In genomic region chr15:80996247-80996646, GRCh38 we compare ENCODE assay signal across 8 cellular contexts. TPM values are rescaled to one million over a fixed set of nuclear protein-coding genes. Genes with fewer than 3 reads are reported as not detected.
DNase-seq lines count a peak whose midpoint lies in the region; ATAC-seq and TF ChIP-seq lines count a peak whose summit lies in the region.
"Had no signal": no experiment of that assay in that cellular context is flagged by ENCODE, and none has a peak within 500 bp of the region (broad histone marks: within the 10 kb centered on the region; RNA-seq: fewer than 3 reads in every experiment).

No MANE protein-coding gene starts in this region.

- no peak overlapping the region for H4K8ac ChIP-seq in IMR-90 (ENCODE audit: low read depth in 2 of 2, low read length in 2 of 2)
- H4K8ac ChIP-seq in mesendoderm (ENCODE audit: low read depth, low read length) = no peak overlapping the region

- TF ChIP-seq CTCF in IMR-90 (conservative IDR thresholded peaks at IDR 0.05; ENCODE audit: low read depth, low read length) (peak; percentile 28; the same call in 1 of the 2 replicates), adrenal gland (IDR thresholded peaks at IDR 0.05) (peak in 5 of 6 experiments; percentile 26 to 44 (median 43))

- ATAC-seq in IMR-90 (ENCODE audit: low read depth) (no peak), HG03354 (IDR thresholded peaks at IDR 0.05; ENCODE audit: poor library complexity, severe bottlenecking, unreplicated experiment) (no peak)

- H3K9me3 ChIP-seq in IMR-90 (ENCODE audit: control insufficient read depth, insufficient read depth, low read length) (no peaks in the 10 kb centered on the region), adrenal gland (replicated peaks in 1 of 3) (no peaks in the 10 kb centered on the region)

- DNase-seq in GDM1 (lab: John Stamatoyannopoulos, UW) (peak; percentile 44), IMR-90 (no peak), adrenal gland (no peak), mesendoderm (peak; percentile 72), posterior cingulate gyrus (no peak)
- no peak for DNase-seq in stimulated activated CD4-positive, alpha-beta T cell treated with anti-CD3 and anti-CD28 coated beads, Interleukin-4, amount 100 ng/mL, for 4 hours
- DNase-seq: stimulated activated CD4-positive, alpha-beta T cell treated with anti-CD3 and anti-CD28 coated beads, Interleukin-4, amount 100 ng/mL, for 24 hours had no signal

- WGBS in IMR-90 (ENCODE audit: extremely low coverage in 2 of 2, insufficient read length in 1 of 2), 2 experiments = no CpG with 5 or more reads among the region's 1 CpG
- WGBS in adrenal gland, 4 donors = 98 to 100% (median 100%) methylated on average over 1 of the region's 1 CpG
- WGBS in mesendoderm (ENCODE audit: extremely low coverage, insufficient coverage, low lambda C conversion rate) = no CpG with 5 or more reads among the region's 1 CpG

- intact Hi-C loops in IMR-90 (cut with micrococcal nuclease) = no loop called here
- intact Hi-C loops in adrenal gland (cut with DNase I) = loop anchor here (10.0 kb wide), 2 partner anchors 109 to 319 kb away; no protein-coding TSS in a partner anchor
- intact Hi-C loops in posterior cingulate gyrus (cut with DNase I) = loop anchor here (5.0 kb wide), 1 partner anchor 111 kb away; no protein-coding TSS in a partner anchor

- no peak overlapping the region for H2BK120ac ChIP-seq in IMR-90 (ENCODE audit: low read depth, low read length)
- no peak overlapping the region for H2BK120ac ChIP-seq in mesendoderm (ENCODE audit: low read depth, low read length)

- H2AFZ ChIP-seq in IMR-90 (replicated peaks; ENCODE audit: low read length, poor library complexity) = no peak overlapping the region

- no peak for TF ChIP-seq POLR2A in IMR-90 (IDR thresholded peaks at IDR 0.05; ENCODE audit: low read depth, low read length)
- no peak for TF ChIP-seq POLR2A in adrenal gland (IDR thresholded peaks at IDR 0.05)

- no peak overlapping the region for H3K4me3 ChIP-seq in IMR-90 (ENCODE audit: insufficient read depth, low read depth, low read length)
- no peak overlapping the region for H3K4me3 ChIP-seq in adrenal gland
- no peak overlapping the region for H3K4me3 ChIP-seq in mesendoderm (ENCODE audit: low read length)

- no TSS peak for BruUV-seq in IMR-90 (replicated peaks; lab: Mats Ljungman, UMichigan)

- no peak overlapping the region for H2AK9ac ChIP-seq in IMR-90 (replicated peaks; ENCODE audit: low read depth, low read length, poor library complexity)

- H3K9me1 ChIP-seq in IMR-90 (ENCODE audit: insufficient read depth, low read length) = peaks cover 6% of the 10 kb centered on the region; the same call in 1 of the 2 replicates

- H2BK5ac ChIP-seq in IMR-90 (ENCODE audit: low read depth, low read length, poor library complexity, severe bottlenecking) (no peak overlapping the region), mesendoderm (ENCODE audit: low read length) (no peak overlapping the region)

- no peak overlapping the region for H3K9ac ChIP-seq in IMR-90 (ENCODE audit: low read depth, low read length)
- no peak overlapping the region for H3K9ac ChIP-seq in mesendoderm (ENCODE audit: low read length)

- H3K79me1 ChIP-seq in IMR-90 (ENCODE audit: low read depth in 1 of 2, low read length in 2 of 2) (peaks cover 10 to 13% of the 10 kb centered on the region in 2 experiments), mesendoderm (ENCODE audit: low read length) (no peaks in the 10 kb centered on the region)

- dilution Hi-C loops in IMR-90 (cut with HindIII; ENCODE audit: low sequenced_read_pairs, unreplicated experiment) = no loop called here

- H4K5ac ChIP-seq in IMR-90 (ENCODE audit: low read depth, low read length) (no peak overlapping the region), mesendoderm (ENCODE audit: low read length) (no peak overlapping the region)

- no peak overlapping the region for H2BK15ac ChIP-seq in IMR-90 (ENCODE audit: low read depth, low read length)
- no peak overlapping the region for H2BK15ac ChIP-seq in mesendoderm (replicated peaks; ENCODE audit: low read depth)

- peak; percentile 22; the same call in 1 of the 2 replicates for TF ChIP-seq RAD21 in IMR-90 (IDR thresholded peaks at IDR 0.05; ENCODE audit: low read length)

- no peaks in the 10 kb centered on the region for H3K27me3 ChIP-seq in IMR-90 (ENCODE audit: control insufficient read depth, insufficient read depth, low read length)
- no peaks in the 10 kb centered on the region for H3K27me3 ChIP-seq in adrenal gland
- no peaks in the 10 kb centered on the region for H3K27me3 ChIP-seq in mesendoderm (ENCODE audit: insufficient read depth, low read length, poor library complexity)

- H3K14ac ChIP-seq in IMR-90 (replicated peaks; ENCODE audit: low read depth, low read length) = no peak overlapping the region

- H3K56ac ChIP-seq in IMR-90 (ENCODE audit: extremely low read depth, insufficient read depth, low read length) (no peak overlapping the region), mesendoderm (ENCODE audit: low read length) (no peak overlapping the region)

- POLR2A ChIA-PET in IMR-90 (lab: Charles Lee; ENCODE audit: unreplicated experiment) = no interaction called here

- no peaks in the 10 kb centered on the region; the same call in 1 of the 2 replicates for H3K4me1 ChIP-seq in IMR-90 (ENCODE audit: control insufficient read depth, insufficient read depth, low read length)
- peaks cover 0 to 9% of the 10 kb centered on the region in 2 donors for H3K4me1 ChIP-seq in adrenal gland (replicated peaks in 1 of 2)
- no peaks in the 10 kb centered on the region for H3K4me1 ChIP-seq in mesendoderm (ENCODE audit: control insufficient read depth, low read depth, low read length)

- H4K91ac ChIP-seq in IMR-90 (ENCODE audit: insufficient read depth, low read depth, low read length) = no peak overlapping the region

- H3K23ac ChIP-seq in IMR-90 (ENCODE audit: low read depth, low read length) (no peak overlapping the region), mesendoderm (ENCODE audit: low read length) (no peak overlapping the region)

- H3K4ac ChIP-seq in IMR-90 (ENCODE audit: low read depth, low read length) = no peak overlapping the region
- H3K4ac ChIP-seq in mesendoderm (ENCODE audit: low read depth, low read length) = no peak overlapping the region

- CTCF ChIA-PET in IMR-90 (lab: Yijun Ruan, JAX) = no interaction called here

- no peak overlapping the region for H2BK20ac ChIP-seq in IMR-90 (ENCODE audit: low read depth, low read length)

- H3K4me2 ChIP-seq in IMR-90 (ENCODE audit: low read depth, low read length) = no peak overlapping the region
- no peak overlapping the region for H3K4me2 ChIP-seq in mesendoderm (ENCODE audit: low read length)

- in situ Hi-C loops in IMR-90 (cut with MboI; ENCODE audit: low sequenced_read_pairs) = loop anchor here (10.0 kb wide), 1 partner anchor 269 kb away; no protein-coding TSS in a partner anchor

- H3K18ac ChIP-seq in IMR-90 (ENCODE audit: low read depth, low read length) = no peak overlapping the region
- H3K18ac ChIP-seq in mesendoderm (ENCODE audit: low read length) = no peak overlapping the region

- H4K20me1 ChIP-seq in IMR-90 (ENCODE audit: insufficient read depth, low read length) = no peaks in the 10 kb centered on the region

- H3K27ac ChIP-seq in IMR-90 (ENCODE audit: insufficient read depth, low read length) (no peak overlapping the region), adrenal gland (no peak overlapping the region), mesendoderm (ENCODE audit: low read depth, low read length) (no peak overlapping the region)

- H2AK5ac ChIP-seq in IMR-90 (ENCODE audit: low read depth, low read length) = no peak overlapping the region
- no peak overlapping the region for H2AK5ac ChIP-seq in mesendoderm (ENCODE audit: low read length)

- H3K36me3 ChIP-seq in IMR-90 (ENCODE audit: control insufficient read depth, insufficient read depth, low read length) = no peaks in the 10 kb centered on the region
- no peaks in the 10 kb centered on the region for H3K36me3 ChIP-seq in adrenal gland (replicated peaks in 1 of 2)
- H3K36me3 ChIP-seq in mesendoderm (ENCODE audit: control insufficient read depth, insufficient read depth, low read length) = no peaks in the 10 kb centered on the region

- H3K79me2 ChIP-seq in mesendoderm (ENCODE audit: control insufficient read depth, insufficient read depth, low read length) = no peaks in the 10 kb centered on the region

TF ChIP-seq in IMR-90, 13 proteins besides CTCF, POLR2A, EP300 and RAD21 (continues in another document):
- TF ChIP-seq RCOR1 (IDR thresholded peaks at IDR 0.05; ENCODE audit: insufficient replicate concordance, low read length) = no peak
- no peak for TF ChIP-seq CHD1 (IDR thresholded peaks at IDR 0.05; ENCODE audit: low read depth, low read length)
- no peak for TF ChIP-seq FOS (IDR thresholded peaks at IDR 0.05; ENCODE audit: low read depth, low read length)
- TF ChIP-seq, protein P1, sequence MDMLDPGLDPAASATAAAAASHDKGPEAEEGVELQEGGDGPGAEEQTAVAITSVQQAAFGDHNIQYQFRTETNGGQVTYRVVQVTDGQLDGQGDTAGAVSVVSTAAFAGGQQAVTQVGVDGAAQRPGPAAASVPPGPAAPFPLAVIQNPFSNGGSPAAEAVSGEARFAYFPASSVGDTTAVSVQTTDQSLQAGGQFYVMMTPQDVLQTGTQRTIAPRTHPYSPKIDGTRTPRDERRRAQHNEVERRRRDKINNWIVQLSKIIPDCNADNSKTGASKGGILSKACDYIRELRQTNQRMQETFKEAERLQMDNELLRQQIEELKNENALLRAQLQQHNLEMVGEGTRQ (IDR thresholded peaks at IDR 0.05; ENCODE audit: low read depth, low read length) = no peak
- TF ChIP-seq MXI1 (IDR thresholded peaks at IDR 0.05; ENCODE audit: borderline replicate concordance, low read depth, low read length) = no peak
- no peak for TF ChIP-seq MAFK (IDR thresholded peaks at IDR 0.05; ENCODE audit: low read depth, low read length)

RNA-seq across cellular contexts. Expression of gene TLNRD1, which starts 4.5 kb away (rescaled TPM):
- total RNA-seq in IMR-90 (2012; rRNA removed) (2.2 and 2.8 TPM in 2 replicates), adrenal gland (10 to 100 TPM; 17.4 to 30.8 (median 22.4) TPM)
- polyA plus RNA-seq in IMR-90 (2012; rRNA removed) (6.8 and 9.5 TPM in 2 replicates), adrenal gland (10 to 100 TPM in 1 of 3 donors, 1 to 10 TPM in 2; 4.3 to 11.4 (median 5.0) TPM)
- 4.7 and 12.7 TPM in 2 replicates for polyA plus RNA-seq in IMR-90 (2012; cell fraction: cytosol; rRNA removed)
- polyA plus RNA-seq in IMR-90 (2012; cell fraction: nucleus; rRNA removed; ENCODE audit: low replicate concordance) = 3.6 and 10.3 TPM in 2 replicates
- polyA plus RNA-seq in mesendoderm (2013, experiment 1 of 2) = 19.4 TPM
- polyA plus RNA-seq in mesendoderm (2013, experiment 2 of 2) = 19.5 TPM

RNA-seq across cellular contexts. Expression of gene MESD, which starts 6.6 kb away (rescaled TPM):
- 10.0 and 15.3 TPM in 2 replicates for total RNA-seq in IMR-90 (2012; rRNA removed)
- polyA plus RNA-seq in IMR-90 (2012; rRNA removed) = 14.0 and 14.7 TPM in 2 replicates
- 6.2 and 6.5 TPM in 2 replicates for polyA plus RNA-seq in IMR-90 (2012; cell fraction: cytosol; rRNA removed)
- 3.5 and 8.2 TPM in 2 replicates for polyA plus RNA-seq in IMR-90 (2012; cell fraction: nucleus; rRNA removed; ENCODE audit: low replicate concordance)
- 10 to 100 TPM; 13.2 to 50.3 (median 25.6) TPM for total RNA-seq in adrenal gland
- 10 to 100 TPM; 17.1 to 56.1 (median 21.2) TPM for polyA plus RNA-seq in adrenal gland
- 32.1 TPM for polyA plus RNA-seq in mesendoderm (2013, experiment 1 of 2)
- 31.9 TPM for polyA plus RNA-seq in mesendoderm (2013, experiment 2 of 2)

Comparison
In these comparisons a context has a peak if more than half of its experiments do, and no peak if none do; other contexts are left out.
1. DNase-seq: peak in GDM1 (single experiment) and mesendoderm (single experiment); none in IMR-90 (single experiment), adrenal gland (0 of 7), posterior cingulate gyrus (0 of 10) and stimulated activated CD4-positive, alpha-beta T cell treated with anti-CD3 and anti-CD28 coated beads, Interleukin-4, amount 100 ng/mL, for 4 hours (0 of 2).